8 cellular contexts compared by ENCODE assay signal in genomic region chr3:52798978-52799476, GRCh38. TPM values are rescaled to one million over a fixed set of nuclear protein-coding genes. Genes with fewer than 3 reads are reported as not detected.
A peak's percentile ranks its signal among the peaks of the same experiment; 100 is the strongest.
DNase-seq lines count a peak whose midpoint lies in the region; ATAC-seq and TF ChIP-seq lines count a peak whose summit lies in the region.

No MANE protein-coding gene starts in this region.

- peak in 8 of 9 donors; percentile 3 to 54 (median 39) for TF ChIP-seq CTCF in heart right ventricle (IDR thresholded peaks at IDR 0.05)
- TF ChIP-seq CTCF in PC-9 (conservative IDR thresholded peaks at IDR 0.05) = peak; percentile 72
- TF ChIP-seq CTCF in fibroblast of villous mesenchyme (IDR thresholded peaks at IDR 0.05; ENCODE audit: insufficient read depth, low read depth, low read length) = peak; percentile 54
- TF ChIP-seq CTCF in transverse colon (IDR thresholded peaks at IDR 0.05) = peak in 3 of 5 experiments; percentile 35 to 44 (median 39)
- TF ChIP-seq CTCF in gastroesophageal sphincter (IDR thresholded peaks at IDR 0.05) = no peak

- in situ Hi-C loops in transverse colon (cut with MboI; ENCODE audit: low pct_ligation_motif_present in 1 of 4, low pct_unique_long_range_greater_than_20kb in 1 of 4, low sequenced_read_pairs in 3 of 4) = no loop called here

- H4K20me1 ChIP-seq in PC-9 (ENCODE audit: insufficient read depth) = no peaks in the 10 kb centered on the region

- TF ChIP-seq POLR2A in transverse colon (IDR thresholded peaks at IDR 0.05) = no peak
- TF ChIP-seq POLR2A in gastroesophageal sphincter (IDR thresholded peaks at IDR 0.05) = no peak

- no peaks in the 10 kb centered on the region for H3K9me3 ChIP-seq in heart right ventricle
- no peaks in the 10 kb centered on the region for H3K9me3 ChIP-seq in right cardiac atrium (ENCODE audit: control insufficient read depth, low read length)
- H3K9me3 ChIP-seq in PC-9 (ENCODE audit: insufficient read depth, low read depth) = no peaks in the 10 kb centered on the region
- no peaks in the 10 kb centered on the region for H3K9me3 ChIP-seq in transverse colon
- no peaks in the 10 kb centered on the region for H3K9me3 ChIP-seq in gastroesophageal sphincter

- no TSS peak for BruUV-seq in PC-9 (replicated peaks; lab: Mats Ljungman, UMichigan)

- no peak for ATAC-seq in heart right ventricle
- no peak for ATAC-seq in right cardiac atrium
- ATAC-seq in gastroesophageal sphincter = no peak
- no peak for ATAC-seq in GM21717 (IDR thresholded peaks at IDR 0.05; ENCODE audit: unreplicated experiment)

- H3K4me3 ChIP-seq in heart right ventricle (no peak overlapping the region), right cardiac atrium (ENCODE audit: low read length) (no peak overlapping the region), PC-9 (no peak overlapping the region), fibroblast of villous mesenchyme (ENCODE audit: low read depth, low read length) (no peak overlapping the region), transverse colon (no peak overlapping the region), gastroesophageal sphincter (no peak overlapping the region)

- CTCF ChIA-PET in PC-9 (lab: Charles Lee) = interaction anchor here (0.7 kb wide), 1 partner anchor 98 kb away, joined by 3 read pairs; the partner anchor contains the start of gene STIMATE

- 63 to 67% methylated on average over 14 of the region's 14 CpGs for WGBS in heart right ventricle, 2 donors
- WGBS in right cardiac atrium = 57% methylated on average over 14 of the region's 14 CpGs
- WGBS in transverse colon (ENCODE audit: low coverage in 1 of 2), 2 donors = 59% methylated on average over 14 of the region's 14 CpGs; no CpG with 5 or more reads in 1 of the 2 donors
- 25 to 60% methylated on average over 1 to 4 of the region's 14 CpGs for WGBS in gastroesophageal sphincter (ENCODE audit: low coverage in 1 of 2), 2 donors

- intact Hi-C loops in heart right ventricle (cut with DNase I) (no loop called here), right cardiac atrium (cut with DNase I) (no loop called here), PC-9 (cut with micrococcal nuclease; ENCODE audit: unreplicated experiment) (no loop called here), transverse colon (cut with DNase I; ENCODE audit: low total_unique reads) (no loop called here)

- DNase-seq in heart right ventricle = no peak
- no peak for DNase-seq in right cardiac atrium
- peak in 1 of 2 experiments; percentile 55 for DNase-seq in PC-9
- DNase-seq in fibroblast of villous mesenchyme (ENCODE audit: low read depth) = peak; percentile 8
- peak; percentile 17 for DNase-seq in transverse colon
- no peak for DNase-seq in HK-2 (ENCODE audit: unreplicated experiment)

- no peaks in the 10 kb centered on the region for H3K4me1 ChIP-seq in heart right ventricle
- no peaks in the 10 kb centered on the region for H3K4me1 ChIP-seq in right cardiac atrium (ENCODE audit: control insufficient read depth, insufficient read depth, low read length)
- H3K4me1 ChIP-seq in PC-9 (replicated peaks; ENCODE audit: insufficient read depth) = no peaks in the 10 kb centered on the region
- no peaks in the 10 kb centered on the region for H3K4me1 ChIP-seq in transverse colon
- H3K4me1 ChIP-seq in gastroesophageal sphincter = no peaks in the 10 kb centered on the region

- no peak overlapping the region for H2AFZ ChIP-seq in PC-9

- no peaks in the 10 kb centered on the region for H3F3A ChIP-seq in PC-9 (ENCODE audit: insufficient read depth, low read depth)

- H3K36me3 ChIP-seq in heart right ventricle (no peaks in the 10 kb centered on the region), PC-9 (ENCODE audit: low read depth) (no peaks in the 10 kb centered on the region), transverse colon (no peaks in the 10 kb centered on the region), gastroesophageal sphincter (no peaks in the 10 kb centered on the region)

- H3K27me3 ChIP-seq in heart right ventricle = no peaks in the 10 kb centered on the region
- H3K27me3 ChIP-seq in right cardiac atrium (ENCODE audit: control insufficient read depth, insufficient read depth) = no peaks in the 10 kb centered on the region
- H3K27me3 ChIP-seq in PC-9 (ENCODE audit: insufficient read depth, low read depth) = no peaks in the 10 kb centered on the region
- H3K27me3 ChIP-seq in transverse colon = no peaks in the 10 kb centered on the region
- H3K27me3 ChIP-seq in gastroesophageal sphincter = peaks cover under 1% of the 10 kb centered on the region

- no peaks in the 10 kb centered on the region for H3K9me2 ChIP-seq in PC-9 (ENCODE audit: insufficient read depth)

- TF ChIP-seq EP300 in transverse colon (IDR thresholded peaks at IDR 0.05; ENCODE audit: low read depth) (no peak), gastroesophageal sphincter (IDR thresholded peaks at IDR 0.05) (no peak)

- POLR2A ChIA-PET in PC-9 (lab: Charles Lee; ENCODE audit: unreplicated experiment) = interaction anchor here (0.6 kb wide), 1 partner anchor 8 kb away, joined by 3 read pairs; no protein-coding TSS in a partner anchor

- H3K27ac ChIP-seq in heart right ventricle (no peak overlapping the region), right cardiac atrium (ENCODE audit: low read length) (no peak overlapping the region), PC-9 (no peak overlapping the region), transverse colon (no peak overlapping the region), gastroesophageal sphincter (no peak overlapping the region)

- no peak overlapping the region for H3K4me2 ChIP-seq in PC-9

- no peaks in the 10 kb centered on the region for H3K79me2 ChIP-seq in PC-9 (ENCODE audit: low read depth)

RNA-seq across cellular contexts. Expression of gene ITIH3, which starts 4.4 kb away (rescaled TPM):
- total RNA-seq in heart right ventricle = under 1 TPM; 0.13 to 0.97 (median 0.41) TPM
- polyA plus RNA-seq in heart right ventricle = 1 to 10 TPM; 1.0 to 1.3 TPM
- total RNA-seq in right cardiac atrium = 1 to 10 TPM in 1 of 4 donors, under 1 TPM in 3; 0.21 to 1.8 (median 0.53) TPM
- polyA plus RNA-seq in right cardiac atrium = 0.43 TPM
- not detected in 2 replicates for total RNA-seq in PC-9 (2021)
- 1.6 and 8.2 TPM in 2 replicates for total RNA-seq in fibroblast of villous mesenchyme
- 1 to 10 TPM in 1 of 4 donors, under 1 TPM in 1, not detected in 2; 0.27 to 1.6 TPM for total RNA-seq in transverse colon
- total RNA-seq in gastroesophageal sphincter = 1 to 10 TPM in 1 of 4 donors, under 1 TPM in 2, not detected in 1; 0.27 to 9.7 (median 0.89) TPM

RNA-seq across cellular contexts. Expression of gene ITIH1, which starts 21.6 kb away (rescaled TPM):
- not detected for total RNA-seq in heart right ventricle
- under 1 TPM in 1 of 2 donors, not detected in 1; 0.13 TPM for polyA plus RNA-seq in heart right ventricle
- total RNA-seq in right cardiac atrium = not detected
- polyA plus RNA-seq in right cardiac atrium = 0.18 TPM
- total RNA-seq in PC-9 (2021) = not detected in 2 replicates
- not detected in 2 replicates for total RNA-seq in fibroblast of villous mesenchyme
- total RNA-seq in transverse colon = not detected
- not detected for total RNA-seq in gastroesophageal sphincter

RNA-seq across cellular contexts. Expression of gene NEK4, which starts 28.3 kb away (rescaled TPM):
- total RNA-seq in heart right ventricle (10 to 100 TPM; 12.9 to 21.4 (median 17.2) TPM), right cardiac atrium (10 to 100 TPM; 16.4 to 18.2 (median 17.5) TPM), PC-9 (2021) (26.3 and 36.5 TPM in 2 replicates), fibroblast of villous mesenchyme (28.1 and 33.2 TPM in 2 replicates), transverse colon (10 to 100 TPM; 14.6 to 35.0 (median 22.1) TPM), gastroesophageal sphincter (10 to 100 TPM; 22.1 to 29.5 (median 22.7) TPM)
- polyA plus RNA-seq in heart right ventricle (1 to 10 TPM; 4.6 to 5.0 TPM), right cardiac atrium (4.5 TPM)

RNA-seq across cellular contexts. Expression of gene ITIH4, which starts 31.4 kb away (rescaled TPM):
- total RNA-seq in heart right ventricle (1 to 10 TPM; 2.3 to 9.3 (median 4.3) TPM), right cardiac atrium (1 to 10 TPM; 3.4 to 5.7 (median 5.0) TPM), PC-9 (2021) (2.5 and 3.2 TPM in 2 replicates), fibroblast of villous mesenchyme (0.32 and 1.3 TPM in 2 replicates), transverse colon (1 to 10 TPM in 3 of 4 donors, under 1 TPM in 1; 0.60 to 9.5 (median 4.9) TPM), gastroesophageal sphincter (1 to 10 TPM; 1.2 to 7.0 (median 3.4) TPM)
- polyA plus RNA-seq in heart right ventricle (10 to 100 TPM in 1 of 2 donors, 1 to 10 TPM in 1; 1.5 to 17.9 TPM), right cardiac atrium (5.0 TPM)

RNA-seq across cellular contexts. Expression of gene MUSTN1, which starts 35.8 kb away (rescaled TPM):
- total RNA-seq in heart right ventricle (10 to 100 TPM; 13.0 to 91.1 (median 37.5) TPM), right cardiac atrium (10 to 100 TPM; 12.7 to 48.6 (median 41.4) TPM), PC-9 (2021) (1.8 TPM in 1 of 2 replicates, not detected in the other), fibroblast of villous mesenchyme (not detected in 2 replicates), transverse colon (10 to 100 TPM in 2 of 4 donors, 1 to 10 TPM in 2; 3.0 to 26.5 (median 11.8) TPM), gastroesophageal sphincter (10 to 100 TPM in 3 of 4 donors, 1 to 10 TPM in 1; 8.6 to 20.9 (median 16.6) TPM)
- polyA plus RNA-seq in heart right ventricle (100 to 1,000 TPM in 1 of 2 donors, 10 to 100 TPM in 1; 59.6 to 182 TPM), right cardiac atrium (152 TPM)

Comparison
In these comparisons a context has a peak if more than half of its experiments do, and no peak if none do; other contexts are left out.
1. DNase-seq: peak in fibroblast of villous mesenchyme (single experiment) and transverse colon (single experiment); none in heart right ventricle (0 of 2), right cardiac atrium (0 of 3) and HK-2 (single experiment).
2. CTCF ChIP-seq: peak in heart right ventricle (8 of 9), PC-9 (single experiment), fibroblast of villous mesenchyme (single experiment) and transverse colon (3 of 5); none in gastroesophageal sphincter (0 of 4).